Comparison of ENCODE assay signal across 29 cellular contexts in the genomic region with DNA sequence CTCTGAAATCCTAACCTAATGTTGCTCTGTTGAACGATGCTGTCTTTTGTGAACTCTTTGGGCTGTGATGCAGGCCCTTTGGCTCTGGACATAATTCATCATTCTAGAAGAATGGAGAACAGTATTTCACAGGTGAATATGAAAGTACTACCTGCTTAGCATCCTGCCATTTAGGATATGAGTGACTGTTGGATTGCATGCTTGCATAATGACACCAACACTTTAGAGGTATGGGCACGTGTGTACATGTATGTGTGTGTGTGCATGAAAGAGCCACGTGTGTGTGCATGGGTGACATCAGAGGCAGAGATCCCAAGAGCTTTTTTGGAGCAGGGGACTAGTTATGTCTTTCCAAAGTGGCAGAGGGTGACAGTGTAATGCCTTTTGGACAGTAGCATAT.
"Had no signal": no experiment of that assay in that cellular context is flagged by ENCODE, and none has a peak within 500 bp of the region (broad histone marks: within the 10 kb centered on the region; RNA-seq: fewer than 3 reads in every experiment).

No MANE protein-coding gene starts in this region.

- H3K27ac ChIP-seq: Peyer's patch had no signal

- ATAC-seq: activated CD8-positive, alpha-beta memory T cell treated with anti-CD3 and anti-CD28 coated beads, Interleukin-2, amount 10 ng/mL, durations not matched to agents 7 days and 5 days had no signal

- DNase-seq: activated CD4-positive, alpha-beta memory T cell treated with anti-CD3 and anti-CD28 coated beads, Interleukin-2, amount 10 ng/mL, durations not matched to agents 7 days and 5 days; activated CD4-positive, alpha-beta T cell treated with anti-CD3 and anti-CD28 coated beads for 1 hour; activated CD4-positive, alpha-beta T cell treated with anti-CD3 and anti-CD28 coated beads for 48 hours; activated CD4-positive, CD25-positive, alpha-beta regulatory T cell; activated CD8-positive, alpha-beta memory T cell treated with anti-CD3 and anti-CD28 coated beads for 24 hours; activated CD8-positive, alpha-beta memory T cell treated with anti-CD3 and anti-CD28 coated beads, Interleukin-2, amount 10 ng/mL, durations not matched to agents 7 days and 5 days; activated CD8-positive, alpha-beta memory T cell treated with anti-CD3 and anti-CD28 coated beads, Interleukin-2, amount 50 U/mL, for 48 hours; activated effector memory CD4-positive, alpha-beta T cell treated with Interleukin-2 at 50 U/mL for 16 hours; activated naive CD4-positive, alpha-beta T cell; activated naive CD4-positive, alpha-beta T cell treated with anti-CD3 and anti-CD28 coated beads, Interleukin-2, amount 50 U/mL, for 16 hours; activated naive CD8-positive, alpha-beta T cell treated with anti-CD3 and anti-CD28 coated beads for 36 hours; activated T-cell treated with anti-CD3 and anti-CD28 coated beads, Interleukin-2, amount 50 U/mL, for 48 hours; amniotic stem cell; aorta; caudate nucleus; Karpas-422; KBM-7; NCI-H1436; NCI-H1694; NCI-H1930; NCI-H2081 treated with DMSO at 0.1 percent for 48 hours; NCI-H226; NCI-H446 treated with DMSO at 0.1 percent for 48 hours; Right ventricle myocardium superior; RPMI8226; T1000 had no signal

- H3K27ac Mint-ChIP-seq: activated CD4-positive, alpha-beta memory T cell treated with anti-CD3 and anti-CD28 coated beads, Interleukin-2, amount 10 ng/mL, durations not matched to agents 7 days and 5 days; activated CD8-positive, alpha-beta memory T cell treated with anti-CD3 and anti-CD28 coated beads, Interleukin-2, amount 10 ng/mL, durations not matched to agents 7 days and 5 days; activated naive CD8-positive, alpha-beta T cell treated with anti-CD3 and anti-CD28 coated beads for 36 hours; IgD-negative memory B cell had no signal

- H3K9me3 Mint-ChIP-seq: activated CD4-positive, alpha-beta memory T cell treated with anti-CD3 and anti-CD28 coated beads, Interleukin-2, amount 10 ng/mL, durations not matched to agents 7 days and 5 days; activated naive CD8-positive, alpha-beta T cell treated with anti-CD3 and anti-CD28 coated beads for 36 hours; IgD-negative memory B cell had no signal

- H3K4me3 Mint-ChIP-seq: activated CD4-positive, alpha-beta memory T cell treated with anti-CD3 and anti-CD28 coated beads, Interleukin-2, amount 10 ng/mL, durations not matched to agents 7 days and 5 days; activated CD8-positive, alpha-beta memory T cell treated with anti-CD3 and anti-CD28 coated beads, Interleukin-2, amount 10 ng/mL, durations not matched to agents 7 days and 5 days; activated naive CD8-positive, alpha-beta T cell treated with anti-CD3 and anti-CD28 coated beads for 36 hours; IgD-negative memory B cell had no signal

- H3K36me3 ChIP-seq: Peyer's patch, WERI-Rb-1 had no signal

- H3K36me3 Mint-ChIP-seq: activated CD8-positive, alpha-beta memory T cell treated with anti-CD3 and anti-CD28 coated beads, Interleukin-2, amount 10 ng/mL, durations not matched to agents 7 days and 5 days; activated naive CD8-positive, alpha-beta T cell treated with anti-CD3 and anti-CD28 coated beads for 36 hours; IgD-negative memory B cell had no signal

- H3K27me3 ChIP-seq: Peyer's patch had no signal

- H3K4me3 ChIP-seq: Peyer's patch had no signal

- H3K9me3 ChIP-seq: Peyer's patch had no signal

- H3K4me1 Mint-ChIP-seq: activated CD4-positive, alpha-beta memory T cell treated with anti-CD3 and anti-CD28 coated beads, Interleukin-2, amount 10 ng/mL, durations not matched to agents 7 days and 5 days; activated CD8-positive, alpha-beta memory T cell treated with anti-CD3 and anti-CD28 coated beads, Interleukin-2, amount 10 ng/mL, durations not matched to agents 7 days and 5 days; activated naive CD8-positive, alpha-beta T cell treated with anti-CD3 and anti-CD28 coated beads for 36 hours; IgD-negative memory B cell had no signal

- H3K27me3 Mint-ChIP-seq: activated naive CD8-positive, alpha-beta T cell treated with anti-CD3 and anti-CD28 coated beads for 36 hours had no signal
